ENCODE assay signal across 8 cellular contexts in genomic region chr1:47436304-47436978, GRCh38.
DNase-seq lines count a peak whose midpoint lies in the region; ATAC-seq and TF ChIP-seq lines count a peak whose summit lies in the region.

No MANE protein-coding gene starts in this region.

- TF ChIP-seq CTCF in GM12872 (IDR thresholded peaks at IDR 0.05; ENCODE audit: insufficient read depth, low read depth, low read length) (peak; percentile 100), NB4 (IDR thresholded peaks at IDR 0.05; ENCODE audit: low read depth, low read length) (peak; percentile 96)

- no CpG with 5 or more reads among the region's 23 CpGs for WGBS in iPS DF 6.9 (ENCODE audit: insufficient coverage, insufficient read length)

- peak; percentile 37 for ATAC-seq in HG02610 (IDR thresholded peaks at IDR 0.05; ENCODE audit: unreplicated experiment)

- no peaks in the 10 kb centered on the region; the same call in 1 of the 2 replicates for H3K36me3 ChIP-seq in iPS DF 6.9 (ENCODE audit: control insufficient read depth, insufficient read depth, low read length)

- TF ChIP-seq POLR2A in NB4 (IDR thresholded peaks at IDR 0.05; ENCODE audit: extremely low read depth, insufficient read length) = peak; percentile 28

- DNase-seq in NB4 (ENCODE audit: low read depth) = peak; percentile 85
- DNase-seq in T-helper 1 cell = peak; percentile 41 to 81 (median 61)
- peak; percentile 23 for DNase-seq in amniotic stem cell (lab: John Stamatoyannopoulos, UW)
- DNase-seq in iPS DF 6.9 (ENCODE audit: low read depth, low spot score) = no peak
- DNase-seq in inferior parietal cortex (ENCODE audit: extremely low spot score) = no peak

- H3K4me3 ChIP-seq in NB4 (ENCODE audit: low read depth, low read length) = peak overlapping the region; percentile 78
- H3K4me3 ChIP-seq in iPS DF 6.9 (ENCODE audit: low read length) = peak overlapping the region; percentile 68; the same call in 1 of the 2 replicates
- H3K4me3 ChIP-seq in skin epidermis = peak overlapping the region; percentile 47 to 71 (median 59)

- peaks cover 87% of the 10 kb centered on the region for H3K27me3 ChIP-seq in iPS DF 6.9 (ENCODE audit: control insufficient read depth, insufficient read depth, low read length)

- H3K4me1 ChIP-seq in iPS DF 6.9 (ENCODE audit: control insufficient read depth, insufficient read depth, low read length) = peaks cover 7% of the 10 kb centered on the region; the same call in 1 of the 2 replicates

- H3K27ac ChIP-seq in iPS DF 6.9 (ENCODE audit: low read length) (no peak overlapping the region), skin epidermis (peak overlapping the region in 15 of 21 experiments; percentile 9 to 90 (median 75))

- no peaks in the 10 kb centered on the region for H3K9me3 ChIP-seq in iPS DF 6.9 (ENCODE audit: control insufficient read depth, insufficient read depth, low read length)

Comparison
In these comparisons a context has a peak if more than half of its experiments do, and no peak if none do; other contexts are left out.
1. DNase-seq: peak in NB4 (single experiment), T-helper 1 cell (5 of 5) and amniotic stem cell (single experiment); none in iPS DF 6.9 (single experiment) and inferior parietal cortex (single experiment).
2. Peak in every context shown above with its lines, with median percentiles within 50 percentile points of each other: H3K4me3 ChIP-seq.